Comparison of ENCODE assay signal across 12 cellular contexts in the genomic region with DNA sequence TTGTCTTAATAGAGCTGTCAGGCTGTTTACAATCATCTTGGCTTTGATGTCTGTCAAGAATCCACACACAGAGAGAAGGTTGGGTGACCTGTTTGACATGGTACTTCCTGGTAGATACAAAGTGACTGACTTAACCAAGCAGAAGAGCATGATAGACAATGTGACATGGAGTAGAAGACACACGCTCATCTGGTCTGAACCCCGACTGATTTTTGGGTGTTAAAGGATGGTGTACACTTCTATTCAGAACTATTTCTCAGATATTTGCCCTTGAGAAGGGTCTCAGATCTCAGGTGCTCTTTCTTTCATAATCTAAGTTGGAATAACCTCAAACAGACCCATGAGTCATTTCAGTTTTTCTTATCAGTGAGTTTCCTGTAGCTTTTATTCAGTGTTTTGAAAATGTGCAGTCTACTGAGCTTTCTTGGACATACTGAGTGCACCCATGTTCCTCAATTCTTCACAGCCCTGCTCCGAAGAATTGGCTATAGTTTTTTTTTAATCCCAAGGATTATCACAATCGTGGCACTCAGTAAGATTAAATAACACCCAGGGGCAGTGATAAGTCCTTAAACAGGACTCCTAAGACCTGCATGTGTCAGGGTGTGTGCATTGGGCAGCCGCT. TPM values are rescaled to one million over a fixed set of nuclear protein-coding genes. Genes with fewer than 3 reads are reported as not detected.
DNase-seq lines count a peak whose midpoint lies in the region; ATAC-seq lines count a peak whose summit lies in the region.
"Had no signal": no experiment of that assay in that cellular context is flagged by ENCODE, and none has a peak within 500 bp of the region (broad histone marks: within the 10 kb centered on the region; RNA-seq: fewer than 3 reads in every experiment).

No MANE protein-coding gene starts in this region.

- H3K4me1 Mint-ChIP-seq in activated CD4-positive, alpha-beta T cell treated with anti-CD3 and anti-CD28 coated beads for 36 hours: peaks cover 6% of the 10 kb centered on the region
- H3K4me1 Mint-ChIP-seq: natural killer cell had no signal

- intact Hi-C loops in activated CD4-positive, alpha-beta T cell treated with anti-CD3 and anti-CD28 coated beads for 36 hours (cut with DNase I, micrococcal nuclease): no loop called here

- POLR2A ChIA-PET in activated CD4-positive, alpha-beta T cell treated with anti-CD3 and anti-CD28 coated beads for 36 hours (lab: Charles Lee): no interaction called here

- no peak for DNase-seq in activated CD4-positive, alpha-beta T cell treated with anti-CD3 and anti-CD28 coated beads for 36 hours
- DNase-seq in activated CD4-positive, alpha-beta T cell treated with anti-CD3 and anti-CD28 coated beads, Interleukin-2, amount 50 U/mL, for 1 hour: no peak
- DNase-seq in substantia nigra (lab: John Stamatoyannopoulos, UW): no peak
- no peak for DNase-seq in NCI-H345 (lab: John Stamatoyannopoulos, UW)
- no peak for DNase-seq in NCI-H1048 (lab: John Stamatoyannopoulos, UW)
- no peak for DNase-seq in activated CD4-positive, alpha-beta T cell treated with anti-CD3 and anti-CD28 coated beads for 4 hours
- DNase-seq: natural killer cell, uterus had no signal

- no peaks in the 10 kb centered on the region for H3K36me3 Mint-ChIP-seq in activated CD4-positive, alpha-beta T cell treated with anti-CD3 and anti-CD28 coated beads for 36 hours (ENCODE audit: low read depth)
- H3K36me3 Mint-ChIP-seq: natural killer cell had no signal

- no peak overlapping the region for H3K27ac Mint-ChIP-seq in activated CD4-positive, alpha-beta T cell treated with anti-CD3 and anti-CD28 coated beads for 36 hours
- H3K27ac Mint-ChIP-seq: activated T-helper 1 cell treated with anti-CD3 and anti-CD28 coated beads, Interleukin-12 subunit alpha, Interleukin-12 subunit beta, Interleukin-2, Interleukin-4 antibody, amounts not matched to agents 30 ng/mL and 10 ng/mL and 1 ng/mL, durations not matched to agents 14 hours and 24 hours and 36 hours; natural killer cell had no signal

- H3K4me3 Mint-ChIP-seq in activated CD4-positive, alpha-beta T cell treated with anti-CD3 and anti-CD28 coated beads for 36 hours: no peak overlapping the region
- H3K4me3 Mint-ChIP-seq: activated T-helper 1 cell treated with anti-CD3 and anti-CD28 coated beads, Interleukin-12 subunit alpha, Interleukin-12 subunit beta, Interleukin-2, Interleukin-4 antibody, amounts not matched to agents 30 ng/mL and 10 ng/mL and 1 ng/mL, durations not matched to agents 14 hours and 24 hours and 36 hours; natural killer cell had no signal

- H3K9me3 Mint-ChIP-seq in activated CD4-positive, alpha-beta T cell treated with anti-CD3 and anti-CD28 coated beads for 36 hours (ENCODE audit: low read depth): no peaks in the 10 kb centered on the region
- H3K9me3 Mint-ChIP-seq: activated T-helper 1 cell treated with anti-CD3 and anti-CD28 coated beads, Interleukin-12 subunit alpha, Interleukin-12 subunit beta, Interleukin-2, Interleukin-4 antibody, amounts not matched to agents 30 ng/mL and 10 ng/mL and 1 ng/mL, durations not matched to agents 14 hours and 24 hours and 36 hours; natural killer cell had no signal

- CTCF ChIA-PET in activated CD4-positive, alpha-beta T cell treated with anti-CD3 and anti-CD28 coated beads for 36 hours (lab: Charles Lee): no interaction called here

- H3K27ac ChIP-seq in substantia nigra (ENCODE audit: low read depth, low read length, poor library complexity, severe bottlenecking): peak overlapping the region; percentile 97
- H3K27ac ChIP-seq: uterus had no signal

- H3K27me3 Mint-ChIP-seq in activated CD4-positive, alpha-beta T cell treated with anti-CD3 and anti-CD28 coated beads for 36 hours: peaks cover 10% of the 10 kb centered on the region

- peak; percentile 36 for ATAC-seq in activated CD4-positive, alpha-beta T cell treated with anti-CD3 and anti-CD28 coated beads for 36 hours
- ATAC-seq in HG02642 (IDR thresholded peaks at IDR 0.05; ENCODE audit: poor library complexity, unreplicated experiment) (peak; percentile 74), HG03469 (IDR thresholded peaks at IDR 0.05; ENCODE audit: unreplicated experiment) (peak; percentile 70)
- ATAC-seq: natural killer cell had no signal

RNA-seq across cellular contexts. Expression of gene NXPH1, which starts 46.4 kb away (rescaled TPM):
- total RNA-seq in activated CD4-positive, alpha-beta T cell treated with anti-CD3 and anti-CD28 coated beads for 36 hours: not detected
- total RNA-seq: activated T-helper 1 cell treated with anti-CD3 and anti-CD28 coated beads, Interleukin-12 subunit alpha, Interleukin-12 subunit beta, Interleukin-2, Interleukin-4 antibody, amounts not matched to agents 30 ng/mL and 10 ng/mL and 1 ng/mL, durations not matched to agents 14 hours and 24 hours and 36 hours; G401; natural killer cell had no signal
